ENCODE assay signal across 10 cellular contexts in the genomic region with DNA sequence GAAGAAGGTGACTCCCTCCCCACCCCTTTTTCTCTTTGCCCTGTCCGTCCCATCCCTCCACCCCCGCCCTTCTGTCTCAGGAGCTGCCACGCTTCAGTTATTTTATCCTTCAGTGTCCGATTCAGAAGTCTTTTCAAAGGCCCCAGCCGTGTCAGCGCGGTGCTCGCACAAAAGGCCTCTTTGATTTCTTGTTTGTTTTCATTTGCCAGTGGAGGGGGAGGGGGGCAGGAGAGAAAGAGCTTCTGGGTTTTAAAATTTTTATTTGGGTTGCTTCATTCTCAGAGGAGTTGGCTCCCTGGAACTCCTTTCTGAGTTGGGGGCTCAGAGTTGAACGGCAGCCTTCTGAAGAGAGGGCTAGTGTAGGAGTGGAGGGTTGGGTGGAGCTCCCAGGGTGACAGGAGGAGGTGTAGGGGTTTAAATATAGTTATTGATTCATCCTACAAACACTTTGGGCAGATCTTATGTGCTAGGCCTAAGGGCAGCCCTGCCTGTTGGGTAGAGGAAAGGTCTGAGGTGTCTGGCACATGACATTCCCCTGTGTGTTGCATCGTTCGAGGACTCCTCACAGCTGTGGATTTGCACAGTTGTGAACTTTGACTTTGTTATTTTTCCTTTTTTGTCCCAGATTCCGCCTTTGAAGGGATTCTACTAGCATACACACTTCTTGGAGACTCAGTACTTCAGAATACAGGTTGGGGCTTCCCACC. TPM values are rescaled to one million over a fixed set of nuclear protein-coding genes. Genes with fewer than 3 reads are reported as not detected.
DNase-seq lines count a peak whose midpoint lies in the region; TF ChIP-seq lines count a peak whose summit lies in the region.
"Had no signal": no experiment of that assay in that cellular context is flagged by ENCODE, and none has a peak within 500 bp of the region (broad histone marks: within the 10 kb centered on the region; RNA-seq: fewer than 3 reads in every experiment).

No MANE protein-coding gene starts in this region.

- no peak overlapping the region for H3K4me3 ChIP-seq in SJSA1

- H3K4me1 ChIP-seq in SJSA1 (replicated peaks): peaks cover 43% of the 10 kb centered on the region

- H3K27me3 ChIP-seq in SJSA1 (replicated peaks): no peaks in the 10 kb centered on the region

- H3K27ac ChIP-seq in SJSA1: no peak overlapping the region

- TF ChIP-seq CTCF in GM13977 (IDR thresholded peaks at IDR 0.05; ENCODE audit: extremely low read depth, insufficient read depth, missing control alignments): no peak

- peaks cover 11% of the 10 kb centered on the region; the same call in 1 of the 2 replicates for H3K36me3 ChIP-seq in SJSA1

- in situ Hi-C loops in G401 (cut with HindIII; ENCODE audit: low sequenced_read_pairs) (no loop called here), GM13977 (cut with MboI; ENCODE audit: low pct_unique_long_range_greater_than_20kb, low sequenced_read_pairs, unreplicated experiment) (no loop called here)

- DNase-seq in G401 (ENCODE audit: low spot score): peak; percentile 59
- DNase-seq in SJSA1 (ENCODE audit: low read depth in 1 of 2, low spot score in 2 of 2): peak; percentile 55 to 67
- DNase-seq in globus pallidus (ENCODE audit: low spot score): peak; percentile 93
- DNase-seq in retina: peak; percentile 49
- no peak for DNase-seq in GOT3 (lab: John Stamatoyannopoulos, UW)
- no peak for DNase-seq in islet precursor cell
- no peak for DNase-seq in activated CD4-positive, alpha-beta T cell treated with anti-CD3 and anti-CD28 coated beads for 48 hours
- DNase-seq in GM13977 (ENCODE audit: low spot score): no peak
- DNase-seq: activated naive CD4-positive, alpha-beta T cell; stimulated activated naive CD4-positive, alpha-beta T cell treated with Interleukin-2 at 50 U/mL for 16 hours had no signal

- H3K9me3 ChIP-seq in SJSA1 (replicated peaks): no peaks in the 10 kb centered on the region

RNA-seq across cellular contexts. Expression of a gene that starts 36.8 kb away (rescaled TPM):
- 0.86 and 3.6 TPM in 2 replicates for total RNA-seq in G401 (2014; rRNA removed; shearing (Covaris generic))
- 9.4 and 10.9 TPM in 2 replicates for total RNA-seq in SJSA1 (2014; rRNA removed; shearing (Covaris generic))

Comparison
In these comparisons a context has a peak if more than half of its experiments do, and no peak if none do; other contexts are left out.
1. DNase-seq: peak in G401 (single experiment), SJSA1 (2 of 2), globus pallidus (single experiment) and retina (single experiment); none in GOT3 (single experiment), islet precursor cell (single experiment), activated CD4-positive, alpha-beta T cell treated with anti-CD3 and anti-CD28 coated beads for 48 hours (single experiment) and GM13977 (single experiment).